Comparison of ENCODE assay signal across 1 cellular context in the genomic region with DNA sequence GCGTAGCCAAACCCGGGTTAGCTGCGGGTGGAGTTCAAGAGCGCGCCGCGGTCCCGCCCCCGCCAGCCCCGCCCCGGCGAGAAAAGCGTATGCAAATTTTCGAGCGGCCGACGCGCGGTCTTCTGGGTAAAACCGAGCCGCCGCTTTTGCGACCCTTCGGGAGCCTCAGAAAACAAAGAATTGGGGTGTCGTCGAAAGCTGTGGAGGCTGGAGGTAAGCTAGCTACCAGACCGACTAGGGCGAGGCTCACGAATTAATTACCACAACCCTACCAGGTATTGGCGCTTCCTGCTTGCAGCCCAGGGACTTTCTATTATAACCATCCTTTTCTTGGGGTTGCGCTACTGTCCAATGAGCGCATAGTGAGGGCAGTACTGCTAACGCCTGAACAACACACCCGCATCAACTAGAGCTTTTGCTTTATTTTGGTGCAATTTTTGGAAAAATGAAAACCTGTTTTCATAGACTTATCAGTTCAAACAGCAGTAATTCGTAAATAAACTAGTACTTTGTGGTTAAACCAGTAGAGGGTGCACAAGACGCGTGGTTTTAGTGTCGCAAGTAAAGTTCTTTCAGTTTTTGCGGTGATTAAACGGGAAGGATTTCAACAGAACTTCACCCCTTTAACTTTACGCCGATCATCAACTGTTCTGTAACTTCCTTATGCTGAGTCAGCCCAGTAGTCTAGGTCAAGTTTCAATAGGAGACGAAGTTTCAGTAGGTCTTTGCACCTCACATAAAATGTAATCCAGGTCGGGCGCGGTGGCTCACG.
TF ChIP-seq lines count a peak whose summit lies in the region.

A gene (plus strand): TSS at position 318 of the 772 bp plus-strand sequence.

TF ChIP-seq in HCT116, 20 proteins besides CTCF, POLR2A, EP300 and RAD21 (continued from another document):
- TF ChIP-seq, protein P1, sequence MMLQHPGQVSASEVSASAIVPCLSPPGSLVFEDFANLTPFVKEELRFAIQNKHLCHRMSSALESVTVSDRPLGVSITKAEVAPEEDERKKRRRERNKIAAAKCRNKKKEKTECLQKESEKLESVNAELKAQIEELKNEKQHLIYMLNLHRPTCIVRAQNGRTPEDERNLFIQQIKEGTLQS (IDR thresholded peaks at IDR 0.05): no peak; the same call in 1 of the 2 replicates
- TF ChIP-seq YY1 (IDR thresholded peaks at IDR 0.05; ENCODE audit: extremely low read depth, insufficient replicate concordance, low read depth, low read length): peak; percentile 84
- TF ChIP-seq, protein P2, sequence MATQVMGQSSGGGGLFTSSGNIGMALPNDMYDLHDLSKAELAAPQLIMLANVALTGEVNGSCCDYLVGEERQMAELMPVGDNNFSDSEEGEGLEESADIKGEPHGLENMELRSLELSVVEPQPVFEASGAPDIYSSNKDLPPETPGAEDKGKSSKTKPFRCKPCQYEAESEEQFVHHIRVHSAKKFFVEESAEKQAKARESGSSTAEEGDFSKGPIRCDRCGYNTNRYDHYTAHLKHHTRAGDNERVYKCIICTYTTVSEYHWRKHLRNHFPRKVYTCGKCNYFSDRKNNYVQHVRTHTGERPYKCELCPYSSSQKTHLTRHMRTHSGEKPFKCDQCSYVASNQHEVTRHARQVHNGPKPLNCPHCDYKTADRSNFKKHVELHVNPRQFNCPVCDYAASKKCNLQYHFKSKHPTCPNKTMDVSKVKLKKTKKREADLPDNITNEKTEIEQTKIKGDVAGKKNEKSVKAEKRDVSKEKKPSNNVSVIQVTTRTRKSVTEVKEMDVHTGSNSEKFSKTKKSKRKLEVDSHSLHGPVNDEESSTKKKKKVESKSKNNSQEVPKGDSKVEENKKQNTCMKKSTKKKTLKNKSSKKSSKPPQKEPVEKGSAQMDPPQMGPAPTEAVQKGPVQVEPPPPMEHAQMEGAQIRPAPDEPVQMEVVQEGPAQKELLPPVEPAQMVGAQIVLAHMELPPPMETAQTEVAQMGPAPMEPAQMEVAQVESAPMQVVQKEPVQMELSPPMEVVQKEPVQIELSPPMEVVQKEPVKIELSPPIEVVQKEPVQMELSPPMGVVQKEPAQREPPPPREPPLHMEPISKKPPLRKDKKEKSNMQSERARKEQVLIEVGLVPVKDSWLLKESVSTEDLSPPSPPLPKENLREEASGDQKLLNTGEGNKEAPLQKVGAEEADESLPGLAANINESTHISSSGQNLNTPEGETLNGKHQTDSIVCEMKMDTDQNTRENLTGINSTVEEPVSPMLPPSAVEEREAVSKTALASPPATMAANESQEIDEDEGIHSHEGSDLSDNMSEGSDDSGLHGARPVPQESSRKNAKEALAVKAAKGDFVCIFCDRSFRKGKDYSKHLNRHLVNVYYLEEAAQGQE (IDR thresholded peaks at IDR 0.05; ENCODE audit: low read depth): no peak
- peak; percentile 75 for TF ChIP-seq FOSL1 (IDR thresholded peaks at IDR 0.05; ENCODE audit: low read depth)
- TF ChIP-seq EGR1 (IDR thresholded peaks at IDR 0.05; ENCODE audit: low read depth): peak; percentile 85
- no peak for TF ChIP-seq ZNF274 (IDR thresholded peaks at IDR 0.05; ENCODE audit: low read depth, low read length)
- peak; percentile 92; the same call in 1 of the 2 replicates for TF ChIP-seq CEBPB (IDR thresholded peaks at IDR 0.05; ENCODE audit: low read depth)
- TF ChIP-seq EZH2 (IDR thresholded peaks at IDR 0.05): no peak
- peak; percentile 93 for TF ChIP-seq JUND (IDR thresholded peaks at IDR 0.05)
